ENCODE assay signal across 8 cellular contexts in the genomic region with DNA sequence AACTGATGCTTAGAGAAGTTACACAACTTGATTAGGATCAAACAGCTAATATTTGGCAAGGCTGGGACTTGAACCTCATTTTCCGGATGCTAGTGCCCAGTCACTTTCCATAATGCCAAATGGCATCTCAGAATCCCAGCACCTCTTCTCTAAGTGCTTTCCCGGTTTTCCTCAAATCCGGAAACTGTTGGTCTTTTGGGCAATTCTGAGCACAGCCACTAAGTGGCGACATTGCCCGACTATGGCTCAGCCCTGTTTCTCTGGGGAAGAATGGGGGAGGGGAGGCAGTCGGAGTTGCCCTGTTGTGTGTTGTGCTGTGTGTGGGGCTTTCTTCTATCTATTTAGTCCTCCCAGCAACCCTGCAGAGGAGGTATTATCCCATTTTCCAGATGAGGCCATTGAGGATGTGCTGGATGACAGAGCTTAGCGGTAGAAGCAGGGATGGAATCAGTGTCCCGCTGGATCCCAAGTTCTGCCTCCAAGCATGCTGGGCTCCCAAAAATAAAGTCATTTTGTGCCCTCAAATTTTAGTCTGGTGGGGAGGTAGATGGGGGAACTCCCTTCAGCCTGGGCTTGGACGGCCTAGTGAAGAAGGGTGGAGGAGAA.
DNase-seq lines count a peak whose midpoint lies in the region; ATAC-seq and TF ChIP-seq lines count a peak whose summit lies in the region.

No MANE protein-coding gene starts in this region.

- H3K4ac ChIP-seq in mesendoderm (ENCODE audit: low read depth, low read length) = no peak overlapping the region

- H4K8ac ChIP-seq in mesendoderm (ENCODE audit: low read depth, low read length) = no peak overlapping the region

- no peaks in the 10 kb centered on the region for H3K9me3 Mint-ChIP-seq in activated T-cell treated with anti-CD3 and anti-CD28 coated beads, Interleukin-2, amount 50 U/mL, for 4 hours

- peaks cover 51% of the 10 kb centered on the region for H3K27me3 Mint-ChIP-seq in activated T-cell treated with anti-CD3 and anti-CD28 coated beads, Interleukin-2, amount 50 U/mL, for 4 hours (ENCODE audit: low read depth)

- ATAC-seq in GM19467 (IDR thresholded peaks at IDR 0.05; ENCODE audit: unreplicated experiment) = no peak
- no peak for ATAC-seq in activated T-cell treated with anti-CD3 and anti-CD28 coated beads, Interleukin-2, amount 50 U/mL, for 4 hours

- no peaks in the 10 kb centered on the region for H3K36me3 ChIP-seq in mesendoderm (ENCODE audit: control insufficient read depth, insufficient read depth, low read length)

- H3K4me3 Mint-ChIP-seq in activated T-cell treated with anti-CD3 and anti-CD28 coated beads, Interleukin-2, amount 50 U/mL, for 4 hours = no peak overlapping the region

- no peak overlapping the region for H3K27ac ChIP-seq in mesendoderm (ENCODE audit: low read depth, low read length)
- no peak overlapping the region for H3K27ac ChIP-seq in caudate nucleus (ENCODE audit: low read depth, low read length)

- no peak overlapping the region for H2BK15ac ChIP-seq in mesendoderm (replicated peaks; ENCODE audit: low read depth)

- no peaks in the 10 kb centered on the region for H3K79me1 ChIP-seq in mesendoderm (ENCODE audit: low read length)

- H2BK5ac ChIP-seq in mesendoderm (ENCODE audit: low read length) = peak overlapping the region; percentile 6

- WGBS in mesendoderm (ENCODE audit: extremely low coverage, insufficient coverage, low lambda C conversion rate) = no CpG with 5 or more reads among the region's 9 CpGs

- CTCF ChIA-PET in AG04449 (lab: Yijun Ruan, JAX) (interaction anchor here (0.7 to 4.0 kb wide), 18 partner anchors 10 to 314 kb away, joined by 3 to 33 read pairs (median 4); no protein-coding TSS in a partner anchor), GM10248 (lab: Yijun Ruan, JAX) (interaction anchor here (0.7 to 3.0 kb wide), 13 partner anchors 10 to 313 kb away, joined by 3 to 10 read pairs (median 4); no protein-coding TSS in a partner anchor)

- no peaks in the 10 kb centered on the region for H3K27me3 ChIP-seq in mesendoderm (ENCODE audit: insufficient read depth, low read length, poor library complexity)

- no peak overlapping the region for H3K18ac ChIP-seq in mesendoderm (ENCODE audit: low read length)

- H3K9ac ChIP-seq in mesendoderm (ENCODE audit: low read length) = no peak overlapping the region

- H2AK5ac ChIP-seq in mesendoderm (ENCODE audit: low read length) = no peak overlapping the region

- in situ Hi-C loops in astrocyte of the spinal cord (cut with HindIII; ENCODE audit: low sequenced_read_pairs) = no loop called here

- TF ChIP-seq CTCF in AG04449 (IDR thresholded peaks at IDR 0.05; ENCODE audit: insufficient read depth, low read length, missing control alignments) (peak; percentile 60), GM10248 (IDR thresholded peaks at IDR 0.05; ENCODE audit: control extremely low read depth, extremely low read depth, low read depth, missing control alignments) (peak; percentile 47), astrocyte of the spinal cord (IDR thresholded peaks at IDR 0.05; ENCODE audit: low read depth, low read length) (peak; percentile 68)

- DNase-seq in AG04449 (ENCODE audit: low read depth, low spot score) = no peak
- no peak for DNase-seq in GM10248 (ENCODE audit: extremely low spot score)
- DNase-seq in NCI-H226 = peak; percentile 35
- DNase-seq in astrocyte of the spinal cord (ENCODE audit: low read depth, low spot score) = peak; percentile 22
- peak; percentile 84 for DNase-seq in mesendoderm
- no peak for DNase-seq in activated T-cell treated with anti-CD3 and anti-CD28 coated beads, Interleukin-2, amount 50 U/mL, for 4 hours
- no peak for DNase-seq in caudate nucleus (lab: John Stamatoyannopoulos, UW)

- H3K23ac ChIP-seq in mesendoderm (ENCODE audit: low read length) = no peak overlapping the region

- POLR2A ChIA-PET in AG04449 (lab: Yijun Ruan, JAX) (no interaction called here), GM10248 (lab: Yijun Ruan, JAX) (no interaction called here)

- no peak overlapping the region for H4K5ac ChIP-seq in mesendoderm (ENCODE audit: low read length)

- H3K4me1 ChIP-seq in mesendoderm (ENCODE audit: control insufficient read depth, low read depth, low read length) = peaks cover 3% of the 10 kb centered on the region

- H3K4me3 ChIP-seq in AG04449 (ENCODE audit: low read depth, low read length) (no peak overlapping the region), astrocyte of the spinal cord (ENCODE audit: low read depth, low read length) (no peak overlapping the region), mesendoderm (ENCODE audit: low read length) (no peak overlapping the region)

- H3K36me3 Mint-ChIP-seq in activated T-cell treated with anti-CD3 and anti-CD28 coated beads, Interleukin-2, amount 50 U/mL, for 4 hours (ENCODE audit: insufficient read depth) = no peaks in the 10 kb centered on the region

- H2BK120ac ChIP-seq in mesendoderm (ENCODE audit: low read depth, low read length) = no peak overlapping the region

- H3K4me2 ChIP-seq in mesendoderm (ENCODE audit: low read length) = no peak overlapping the region

- H3K4me1 Mint-ChIP-seq in activated T-cell treated with anti-CD3 and anti-CD28 coated beads, Interleukin-2, amount 50 U/mL, for 4 hours (ENCODE audit: low read depth) = peaks cover 2% of the 10 kb centered on the region

- no peaks in the 10 kb centered on the region for H3K79me2 ChIP-seq in mesendoderm (ENCODE audit: control insufficient read depth, insufficient read depth, low read length)

- peak overlapping the region; percentile 70 for H3K56ac ChIP-seq in mesendoderm (ENCODE audit: low read length)

Comparison
In these comparisons a context has a peak if more than half of its experiments do, and no peak if none do; other contexts are left out.
1. DNase-seq: peak in NCI-H226 (single experiment), astrocyte of the spinal cord (single experiment) and mesendoderm (single experiment); none in AG04449 (single experiment), GM10248 (single experiment), activated T-cell treated with anti-CD3 and anti-CD28 coated beads, Interleukin-2, amount 50 U/mL, for 4 hours (single experiment) and caudate nucleus (0 of 61).
2. Peak in every context shown above with its lines, with median percentiles within 50 percentile points of each other: CTCF ChIP-seq.